In the genomic region with DNA sequence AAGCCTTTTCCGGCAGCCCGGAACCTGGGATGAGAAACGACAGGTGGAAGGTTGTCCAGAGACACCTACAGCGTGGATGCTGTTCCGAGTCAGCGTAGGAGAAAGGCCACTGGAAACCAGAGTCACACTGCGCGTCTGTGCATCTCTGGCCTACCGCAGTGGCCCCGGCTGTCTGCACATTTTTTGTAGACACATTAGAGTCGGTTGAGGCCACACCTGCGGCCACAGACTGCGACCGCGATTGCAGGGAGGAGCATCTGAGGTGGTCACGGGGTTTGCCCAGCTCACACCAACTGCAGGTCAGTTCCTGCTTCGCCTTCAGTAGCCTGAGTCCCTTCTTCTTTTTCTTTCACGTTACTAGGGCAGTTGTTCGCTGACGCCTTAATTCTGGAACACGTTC, we compare ENCODE assay signal across 29 cellular contexts. TPM values are rescaled to one million over a fixed set of nuclear protein-coding genes. Genes with fewer than 3 reads are reported as not detected.
DNase-seq lines count a peak whose midpoint lies in the region; ATAC-seq and TF ChIP-seq lines count a peak whose summit lies in the region.
"Had no signal": no experiment of that assay in that cellular context is flagged by ENCODE, and none has a peak within 500 bp of the region (broad histone marks: within the 10 kb centered on the region; RNA-seq: fewer than 3 reads in every experiment).

No MANE protein-coding gene starts in this region.

- no peaks in the 10 kb centered on the region for H3K36me3 ChIP-seq in Karpas-422 (ENCODE audit: insufficient read depth, low read length)
- H3K36me3 ChIP-seq: neural progenitor cell had no signal

- H3K9me3 Mint-ChIP-seq in stimulated activated memory B cell treated with anti-CD40 and anti-IgM and Interleukin-4, amounts not matched to agents 10 μg/mL and 1 μg/mL and 100 μg/mL, for 72 hours = no peaks in the 10 kb centered on the region
- H3K9me3 Mint-ChIP-seq: activated naive CD4-positive, alpha-beta T cell treated with anti-CD3 and anti-CD28 coated beads, Interleukin-2, amount 50 U/mL, for 72 hours; neural progenitor cell had no signal

- H3K27ac Mint-ChIP-seq in stimulated activated memory B cell treated with anti-CD40 and anti-IgM and Interleukin-4, amounts not matched to agents 10 μg/mL and 1 μg/mL and 100 μg/mL, for 72 hours = no peak overlapping the region
- H3K27ac Mint-ChIP-seq: neural progenitor cell had no signal

- POLR2A ChIA-PET in RWPE1 (lab: Yijun Ruan, JAX; ENCODE audit: low non-redundant PET) = no interaction called here

- no peak overlapping the region for H3K4me2 ChIP-seq in Karpas-422 (ENCODE audit: low read depth, low read length, poor library complexity, severe bottlenecking)
- H3K4me2 ChIP-seq: neural progenitor cell, smooth muscle cell had no signal

- no peak overlapping the region for H3K4me3 Mint-ChIP-seq in stimulated activated memory B cell treated with anti-CD40 and anti-IgM and Interleukin-4, amounts not matched to agents 10 μg/mL and 1 μg/mL and 100 μg/mL, for 72 hours

- peak; percentile 77 for ATAC-seq in left colon
- ATAC-seq in stimulated activated memory B cell treated with anti-CD40 and anti-IgM and Interleukin-4, amounts not matched to agents 10 μg/mL and 1 μg/mL and 100 μg/mL, for 72 hours = peak; percentile 25
- ATAC-seq: activated naive CD4-positive, alpha-beta T cell treated with anti-CD3 and anti-CD28 coated beads, Interleukin-2, amount 50 U/mL, for 72 hours had no signal

- CTCF ChIA-PET in RWPE1 (lab: Yijun Ruan, JAX) = no interaction called here

- peaks cover 19% of the 10 kb centered on the region for H3K4me1 ChIP-seq in Karpas-422 (ENCODE audit: low read length)

- peaks cover 11% of the 10 kb centered on the region for H4K20me1 ChIP-seq in Karpas-422 (ENCODE audit: insufficient read depth, low read depth, low read length)

- no peaks in the 10 kb centered on the region for H3K9me2 ChIP-seq in Karpas-422 (replicated peaks; ENCODE audit: insufficient read depth, low read length)

- peak overlapping the region; percentile 97 for H3K27ac ChIP-seq in RWPE1
- H3K27ac ChIP-seq in Karpas-422 (ENCODE audit: low read length) = no peak overlapping the region
- H3K27ac ChIP-seq: brain microvascular endothelial cell, neural progenitor cell, right atrium auricular region, tibial artery had no signal

- H3K79me2 ChIP-seq in Karpas-422 (ENCODE audit: low read length) = no peaks in the 10 kb centered on the region

- H3K4me3 ChIP-seq in Karpas-422 (ENCODE audit: low read length) = no peak overlapping the region
- H3K4me3 ChIP-seq: dorsolateral prefrontal cortex, MG63, neural progenitor cell, right atrium auricular region, smooth muscle cell, tibial artery had no signal

- peak; percentile 55 for DNase-seq in GM20000 (ENCODE audit: low spot score)
- no peak for DNase-seq in RWPE1 (ENCODE audit: low spot score)
- DNase-seq in left colon = peak in 1 of 2 donors; percentile 68
- no peak for DNase-seq in DMS153 treated with DMSO at 0.1 percent for 48 hours (lab: John Stamatoyannopoulos, UW; ENCODE audit: unreplicated experiment)
- DNase-seq in Karpas-422 = no peak
- DNase-seq in NCI-H82 treated with DMSO at 0.1 percent for 48 hours (lab: John Stamatoyannopoulos, UW; ENCODE audit: unreplicated experiment) = no peak
- DNase-seq: activated CD4-positive, alpha-beta T cell treated with anti-CD3 and anti-CD28 coated beads for 48 hours; activated effector memory CD4-positive, alpha-beta T cell treated with Interleukin-2 at 50 U/mL for 16 hours; amygdala; brain microvascular endothelial cell; DMS79 treated with DMSO at 0.1 percent for 48 hours; GF-D8; KBM-7; mammary epithelial cell; MG63; NCI-H1417; NCI-H2029 treated with DMSO at 0.1 percent for 48 hours; NCI-H226; NCI-H69; SIG-M5; stimulated activated CD4-positive, alpha-beta T cell treated with anti-CD3 and anti-CD28 coated beads, Interleukin-1b, Interleukin-23, amount 100 ng/mL, for 48 hours; SW 1271; tibial artery had no signal

- H2AFZ ChIP-seq in Karpas-422 (ENCODE audit: low read length) = no peak overlapping the region
- H2AFZ ChIP-seq: neural progenitor cell had no signal

- H3K4me1 Mint-ChIP-seq in stimulated activated memory B cell treated with anti-CD40 and anti-IgM and Interleukin-4, amounts not matched to agents 10 μg/mL and 1 μg/mL and 100 μg/mL, for 72 hours = peaks cover 71% of the 10 kb centered on the region

- intact Hi-C loops in left colon (cut with DNase I, micrococcal nuclease) = no loop called here

- TF ChIP-seq CTCF in GM20000 (IDR thresholded peaks at IDR 0.05; ENCODE audit: extremely low read depth, missing control alignments) (no peak), RWPE1 (conservative IDR thresholded peaks at IDR 0.05; ENCODE audit: low read depth) (no peak)

- no peaks in the 10 kb centered on the region for H3K27me3 ChIP-seq in Karpas-422 (ENCODE audit: low read length)
- H3K27me3 ChIP-seq: brain microvascular endothelial cell, dorsolateral prefrontal cortex, MG63, neural progenitor cell, right atrium auricular region, tibial artery had no signal

- H3K36me3 Mint-ChIP-seq in stimulated activated memory B cell treated with anti-CD40 and anti-IgM and Interleukin-4, amounts not matched to agents 10 μg/mL and 1 μg/mL and 100 μg/mL, for 72 hours = peaks cover 31% of the 10 kb centered on the region

- H3K9ac ChIP-seq in Karpas-422 (ENCODE audit: low read length) = no peak overlapping the region
- H3K9ac ChIP-seq: neural progenitor cell had no signal

- H3K9me3 ChIP-seq in Karpas-422 (ENCODE audit: low read length) = no peaks in the 10 kb centered on the region
- H3K9me3 ChIP-seq: MG63, right atrium auricular region, tibial artery had no signal

- H3K27me3 Mint-ChIP-seq in stimulated activated memory B cell treated with anti-CD40 and anti-IgM and Interleukin-4, amounts not matched to agents 10 μg/mL and 1 μg/mL and 100 μg/mL, for 72 hours = no peaks in the 10 kb centered on the region

RNA-seq across cellular contexts. Expression of a gene that starts 52.4 kb away (rescaled TPM):
- 10 to 100 TPM; 67.1 to 77.9 TPM for total RNA-seq in left colon
- total RNA-seq in Karpas-422 (2014; rRNA removed; shearing (Covaris generic); ENCODE audit: low replicate concordance) = 55.8 and 58.9 TPM in 2 replicates
